ENCODE assay signal across 8 cellular contexts in the genomic region with DNA sequence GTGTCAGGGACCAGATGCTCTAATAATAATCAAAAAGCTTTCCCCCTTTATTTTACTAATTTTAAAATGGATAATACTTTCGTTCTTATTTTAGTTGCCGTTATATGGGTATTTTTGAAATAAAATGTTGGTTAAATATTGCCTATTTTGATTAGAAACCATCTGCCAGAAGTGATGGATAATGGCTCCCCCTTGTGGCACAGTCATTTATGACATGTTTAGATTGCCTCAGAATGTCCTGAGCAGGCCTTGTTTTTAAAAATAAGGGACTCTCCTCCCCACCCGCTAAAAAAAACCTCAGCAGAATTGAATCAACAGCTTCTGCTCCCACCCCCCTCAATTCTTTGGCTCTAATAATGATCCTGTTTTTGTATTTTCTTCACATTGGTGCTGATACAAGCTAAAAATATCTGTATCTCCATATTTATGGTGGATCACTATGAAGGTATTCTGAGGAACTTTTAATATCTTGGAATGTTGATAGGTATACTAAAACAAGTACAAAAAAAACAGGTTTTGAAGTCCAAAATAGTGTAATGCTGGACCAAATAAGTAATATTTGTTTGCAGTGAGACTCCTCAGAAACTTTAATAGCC. TPM values are rescaled to one million over a fixed set of nuclear protein-coding genes. Genes with fewer than 3 reads are reported as not detected.
DNase-seq lines count a peak whose midpoint lies in the region; ATAC-seq, FAIRE-seq and TF ChIP-seq lines count a peak whose summit lies in the region.

No MANE protein-coding gene starts in this region.

- peak; percentile 85 for TF ChIP-seq CTCF in WTC11 (IDR thresholded peaks at IDR 0.05)
- peak; percentile 88 for TF ChIP-seq CTCF in kidney (IDR thresholded peaks at IDR 0.05; ENCODE audit: borderline replicate concordance, extremely low read depth, insufficient read depth)

- DNase-seq in Ammon's horn (ENCODE audit: low spot score) (peak; percentile 83), NCI-H2107 treated with DMSO at 0.1 percent for 48 hours (lab: John Stamatoyannopoulos, UW; ENCODE audit: unreplicated experiment) (peak; percentile 43), WTC11 (ENCODE audit: low spot score) (peak; percentile 64), caudate nucleus (lab: John Stamatoyannopoulos, UW) (peak in 38 of 61 donors; percentile 1 to 82 (median 28)), kidney (no peak), epidermal melanocyte (ENCODE audit: insufficient read length, low spot score) (no peak)
- DNase-seq in stimulated activated CD4-positive, alpha-beta T cell treated with anti-CD3 and anti-CD28 coated beads, Interleukin-2, amount 100 ng/mL, for 4 hours (ENCODE audit: low read depth) = peak; percentile 60

- CTCF ChIA-PET in WTC11 (lab: Charles Lee) = interaction anchor here (0.6 to 1.8 kb wide), 11 partner anchors 12 to 110 kb away, joined by 3 to 8 read pairs (median 3); a partner anchor contains a TSS

- intact Hi-C loops in kidney (cut with DNase I) = loop anchor here (5.0 kb wide), 1 partner anchor 102 kb away; no protein-coding TSS in a partner anchor

- H3K27ac Mint-ChIP-seq in WTC11 = 0 out of 2 replicates have a peak overlapping the region, but pooled peaks have one; percentile 32

- H3K9ac ChIP-seq in kidney (ENCODE audit: low read length in 2 of 2) = peak overlapping the region in 1 of 2 donors; percentile 53

- POLR2A ChIA-PET in WTC11 (lab: Charles Lee) = no interaction called here

- peak; percentile 91 for FAIRE-seq in kidney (lab: Jason Lieb, UNC)

- H3K36me3 ChIP-seq in kidney (ENCODE audit: control insufficient read depth in 1 of 2, insufficient read depth in 2 of 2, low read length in 2 of 2) = no peaks in the 10 kb centered on the region

- no peaks in the 10 kb centered on the region for H3K36me3 Mint-ChIP-seq in WTC11

- no peaks in the 10 kb centered on the region for H3K4me1 Mint-ChIP-seq in WTC11

- peak overlapping the region in 1 of 2 donors; percentile 8 for H3K4me3 ChIP-seq in kidney (ENCODE audit: low read length in 2 of 2)

- H3K9me3 ChIP-seq in kidney (ENCODE audit: control insufficient read depth in 1 of 2, low read length in 2 of 2) = no peaks in the 10 kb centered on the region

- H3K4me1 ChIP-seq in kidney (ENCODE audit: control insufficient read depth in 1 of 2, insufficient read depth in 1 of 2, low read depth in 1 of 2, low read length in 2 of 2) = peaks cover 5 to 26% of the 10 kb centered on the region in 2 donors

- ATAC-seq in GM21447 (IDR thresholded peaks at IDR 0.05; ENCODE audit: unreplicated experiment) = peak; percentile 38
- ATAC-seq in WTC11 = peak; percentile 76

- no peaks in the 10 kb centered on the region for H3K9me3 Mint-ChIP-seq in WTC11

- H3K27me3 Mint-ChIP-seq in WTC11 (ENCODE audit: low read depth) = no peaks in the 10 kb centered on the region

- H3K27ac ChIP-seq in caudate nucleus (ENCODE audit: low read depth, low read length) (no peak overlapping the region), kidney (ENCODE audit: low read depth in 2 of 2, low read length in 2 of 2) (no peak overlapping the region)

- H3K4me3 Mint-ChIP-seq in WTC11 = no peak overlapping the region

TF ChIP-seq in WTC11, 78 proteins besides CTCF, POLR2A, EP300 and RAD21:
- TF ChIP-seq ZNF121 (CRISPR knock-in tag; IDR thresholded peaks at IDR 0.05) (no peak), HMGA2 (CRISPR knock-in tag; IDR thresholded peaks at IDR 0.05) (0 out of 2 replicates have a peak, but pooled peaks have one; percentile 8)
- TF ChIP-seq, protein P1, sequence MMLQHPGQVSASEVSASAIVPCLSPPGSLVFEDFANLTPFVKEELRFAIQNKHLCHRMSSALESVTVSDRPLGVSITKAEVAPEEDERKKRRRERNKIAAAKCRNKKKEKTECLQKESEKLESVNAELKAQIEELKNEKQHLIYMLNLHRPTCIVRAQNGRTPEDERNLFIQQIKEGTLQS (CRISPR knock-in tag; conservative IDR thresholded peaks at IDR 0.05) = no peak

RNA-seq across cellular contexts. Expression of a gene that starts 38.8 kb away (rescaled TPM):
- total RNA-seq in WTC11 (2021) (21.5 to 23.7 TPM (median 23.4 TPM) in 3 replicates), kidney (11.9 TPM)
- polyA plus RNA-seq in kidney (ENCODE audit: insufficient read depth, low read depth, low replicate concordance) = 32.4 TPM

RNA-seq across cellular contexts. Expression of a gene that starts 39.2 kb away (rescaled TPM):
- total RNA-seq in WTC11 (2021) = 17.9 to 20.1 TPM (median 19.7 TPM) in 3 replicates
- total RNA-seq in kidney = 13.8 TPM
- polyA plus RNA-seq in kidney (ENCODE audit: insufficient read depth, low read depth, low replicate concordance) = 6.0 TPM

Comparison
In these comparisons a context has a peak if more than half of its experiments do, and no peak if none do; other contexts are left out.
1. DNase-seq: peak in Ammon's horn (single experiment), NCI-H2107 treated with DMSO at 0.1 percent for 48 hours (single experiment), WTC11 (single experiment), caudate nucleus (38 of 61) and stimulated activated CD4-positive, alpha-beta T cell treated with anti-CD3 and anti-CD28 coated beads, Interleukin-2, amount 100 ng/mL, for 4 hours (single experiment); none in kidney (single experiment) and epidermal melanocyte (single experiment).